12 cellular contexts compared by ENCODE assay signal in genomic region chr2:134705861-134706586, GRCh38. TPM values are rescaled to one million over a fixed set of nuclear protein-coding genes. Genes with fewer than 3 reads are reported as not detected.
DNase-seq lines count a peak whose midpoint lies in the region; ATAC-seq and TF ChIP-seq lines count a peak whose summit lies in the region.
"Had no signal": no experiment of that assay in that cellular context is flagged by ENCODE, and none has a peak within 500 bp of the region (broad histone marks: within the 10 kb centered on the region; RNA-seq: fewer than 3 reads in every experiment).

No MANE protein-coding gene starts in this region.

- H3K79me2 ChIP-seq in parathyroid adenoma: no peaks in the 10 kb centered on the region

- DNase-seq in activated T-cell treated with anti-CD3 and anti-CD28 coated beads, Interleukin-2, amount 50 U/mL, for 72 hours: no peak
- DNase-seq in activated T-cell treated with anti-CD3 and anti-CD28 coated beads, Interleukin-2, amount 50 U/mL, for 48 hours: no peak
- DNase-seq in KBM-7: peak; percentile 43
- DNase-seq in effector memory CD4-positive, alpha-beta T cell: no peak
- DNase-seq in NCI-H82 (lab: John Stamatoyannopoulos, UW): no peak
- DNase-seq: activated CD4-positive, alpha-beta T cell treated with anti-CD3 and anti-CD28 coated beads, Interleukin-2, amount 10 ng/mL, durations not matched to agents 7 days and 5 days; DND-41; NCI-H187 treated with DMSO at 0.1 percent for 48 hours; occipital lobe had no signal

- peaks cover 83% of the 10 kb centered on the region for H3K27me3 Mint-ChIP-seq in activated T-cell treated with anti-CD3 and anti-CD28 coated beads, Interleukin-2, amount 50 U/mL, for 72 hours (ENCODE audit: low read depth)

- no peak for ATAC-seq in activated T-cell treated with anti-CD3 and anti-CD28 coated beads, Interleukin-2, amount 50 U/mL, for 72 hours (replicated peaks in 1 of 2)
- ATAC-seq in HG03432 (IDR thresholded peaks at IDR 0.05; ENCODE audit: unreplicated experiment) (no peak), HG03439 (IDR thresholded peaks at IDR 0.05; ENCODE audit: unreplicated experiment) (no peak)

- H3K4me1 Mint-ChIP-seq in activated T-cell treated with anti-CD3 and anti-CD28 coated beads, Interleukin-2, amount 50 U/mL, for 72 hours (ENCODE audit: low read depth): peaks cover 15% of the 10 kb centered on the region

- peaks cover 0 to 1% of the 10 kb centered on the region in 2 donors for H3K36me3 Mint-ChIP-seq in activated T-cell treated with anti-CD3 and anti-CD28 coated beads, Interleukin-2, amount 50 U/mL, for 72 hours (ENCODE audit: insufficient read depth in 2 of 2)

- H3K4me1 ChIP-seq in effector memory CD4-positive, alpha-beta T cell (ENCODE audit: control insufficient read depth, insufficient read depth, low read length, poor library complexity, severe bottlenecking): peaks cover 5% of the 10 kb centered on the region
- H3K4me1 ChIP-seq in parathyroid adenoma: no peaks in the 10 kb centered on the region

- no peak overlapping the region for H3K9ac ChIP-seq in parathyroid adenoma

- H3K27ac ChIP-seq in effector memory CD4-positive, alpha-beta T cell (ENCODE audit: insufficient read depth, low read length, poor library complexity, severe bottlenecking): no peak overlapping the region
- H3K27ac ChIP-seq in parathyroid adenoma: no peak overlapping the region

- no peaks in the 10 kb centered on the region for H3K9me3 ChIP-seq in effector memory CD4-positive, alpha-beta T cell (ENCODE audit: control insufficient read depth, low read length)
- no peaks in the 10 kb centered on the region for H3K9me3 ChIP-seq in parathyroid adenoma (ENCODE audit: control insufficient read depth, low read length)

- no peak for TF ChIP-seq CTCF in parathyroid adenoma (IDR thresholded peaks at IDR 0.05)

- H3K27ac Mint-ChIP-seq in activated T-cell treated with anti-CD3 and anti-CD28 coated beads, Interleukin-2, amount 50 U/mL, for 72 hours: no peak overlapping the region
- H3K27ac Mint-ChIP-seq: activated CD4-positive, alpha-beta T cell treated with anti-CD3 and anti-CD28 coated beads, Interleukin-2, amount 10 ng/mL, durations not matched to agents 7 days and 5 days had no signal

- H2AFZ ChIP-seq in parathyroid adenoma: peak overlapping the region; percentile 51

- no peak overlapping the region for H3K4me2 ChIP-seq in parathyroid adenoma (ENCODE audit: low read length)

- peak overlapping the region; percentile 46 to 68 for H3K4me3 Mint-ChIP-seq in activated T-cell treated with anti-CD3 and anti-CD28 coated beads, Interleukin-2, amount 50 U/mL, for 72 hours
- H3K4me3 Mint-ChIP-seq: activated CD4-positive, alpha-beta T cell treated with anti-CD3 and anti-CD28 coated beads, Interleukin-2, amount 10 ng/mL, durations not matched to agents 7 days and 5 days had no signal

- H3K9me3 Mint-ChIP-seq in activated T-cell treated with anti-CD3 and anti-CD28 coated beads, Interleukin-2, amount 50 U/mL, for 72 hours: no peaks in the 10 kb centered on the region
- H3K9me3 Mint-ChIP-seq: activated CD4-positive, alpha-beta T cell treated with anti-CD3 and anti-CD28 coated beads, Interleukin-2, amount 10 ng/mL, durations not matched to agents 7 days and 5 days had no signal

- no peaks in the 10 kb centered on the region for H3K27me3 ChIP-seq in effector memory CD4-positive, alpha-beta T cell (replicated peaks; ENCODE audit: control insufficient read depth, insufficient read depth, low read length, poor library complexity, severe bottlenecking)
- no peaks in the 10 kb centered on the region for H3K27me3 ChIP-seq in parathyroid adenoma (ENCODE audit: control insufficient read depth, insufficient read depth, low read length)

- no peaks in the 10 kb centered on the region for H3K36me3 ChIP-seq in effector memory CD4-positive, alpha-beta T cell (ENCODE audit: control insufficient read depth, insufficient read depth, low read length)
- H3K36me3 ChIP-seq in parathyroid adenoma (ENCODE audit: control insufficient read depth, insufficient read depth, low read length): no peaks in the 10 kb centered on the region

- in situ Hi-C loops in KBM-7 (cut with MboI; ENCODE audit: low pct_unique_long_range_greater_than_20kb, low sequenced_read_pairs): no loop called here

- peak overlapping the region; percentile 3 for H3K4me3 ChIP-seq in effector memory CD4-positive, alpha-beta T cell (ENCODE audit: insufficient read depth, low read depth, low read length, poor library complexity, severe bottlenecking)
- H3K4me3 ChIP-seq in parathyroid adenoma (ENCODE audit: low read depth, low read length): no peak overlapping the region

RNA-seq across cellular contexts. Expression of gene TMEM163, which starts 12.8 kb away (rescaled TPM):
- under 1 TPM; 0.12 TPM for total RNA-seq in activated T-cell treated with anti-CD3 and anti-CD28 coated beads, Interleukin-2, amount 50 U/mL, for 72 hours
- total RNA-seq: activated CD4-positive, alpha-beta T cell treated with anti-CD3 and anti-CD28 coated beads, Interleukin-2, amount 10 ng/mL, durations not matched to agents 7 days and 5 days had no signal
